12 cellular contexts compared by ENCODE assay signal in genomic region chr13:75319244-75319643, GRCh38.
DNase-seq lines count a peak whose midpoint lies in the region; ATAC-seq, FAIRE-seq and TF ChIP-seq lines count a peak whose summit lies in the region.
"Had no signal": no experiment of that assay in that cellular context is flagged by ENCODE, and none has a peak within 500 bp of the region (broad histone marks: within the 10 kb centered on the region; RNA-seq: fewer than 3 reads in every experiment).

No MANE protein-coding gene starts in this region.

- ATAC-seq in lower lobe of right lung, result peak; percentile 40 to 50
- no peak for ATAC-seq in esophagus mucosa

- no peaks in the 10 kb centered on the region for H3K9me3 ChIP-seq in lower lobe of right lung

- no peaks in the 10 kb centered on the region for H3K36me3 ChIP-seq in lower lobe of right lung

- H3K27ac ChIP-seq in lower lobe of right lung, result no peak overlapping the region
- H3K27ac ChIP-seq: C4-2B had no signal

- no peaks in the 10 kb centered on the region for H3K27me3 ChIP-seq in lower lobe of right lung (ENCODE audit: low read depth)

- intact Hi-C loops in CD14-positive monocyte (cut with micrococcal nuclease), result no loop called here
- intact Hi-C loops in activated T-helper 1 cell treated with anti-CD3 and anti-CD28 coated beads, Interleukin-12 subunit alpha, Interleukin-12 subunit beta, Interleukin-2, Interleukin-4 antibody, amounts not matched to agents 30 ng/mL and 10 ng/mL and 1 ng/mL, durations not matched to agents 14 hours and 24 hours and 36 hours (cut with micrococcal nuclease), result loop anchor here (5.0 kb wide), 2 partner anchors 443 to 1187 kb away; partner anchors contain the start of gene KLF12
- intact Hi-C loops in lower lobe of right lung (cut with DNase I), result no loop called here

- H3K4me1 ChIP-seq in lower lobe of right lung, result no peaks in the 10 kb centered on the region

- no peak for TF ChIP-seq CTCF in CD14-positive monocyte (IDR thresholded peaks at IDR 0.05)
- no peak for TF ChIP-seq CTCF in lower lobe of right lung (IDR thresholded peaks at IDR 0.05)

- H3K4me1 Mint-ChIP-seq in CD14-positive monocyte, result peaks cover 18% of the 10 kb centered on the region
- peaks cover 68% of the 10 kb centered on the region for H3K4me1 Mint-ChIP-seq in activated T-helper 1 cell treated with anti-CD3 and anti-CD28 coated beads, Interleukin-12 subunit alpha, Interleukin-12 subunit beta, Interleukin-2, Interleukin-4 antibody, amounts not matched to agents 30 ng/mL and 10 ng/mL and 1 ng/mL, durations not matched to agents 14 hours and 24 hours and 36 hours (ENCODE audit: low read depth)

- no peaks in the 10 kb centered on the region for H3K9me3 Mint-ChIP-seq in CD14-positive monocyte
- no peaks in the 10 kb centered on the region for H3K9me3 Mint-ChIP-seq in activated T-helper 1 cell treated with anti-CD3 and anti-CD28 coated beads, Interleukin-12 subunit alpha, Interleukin-12 subunit beta, Interleukin-2, Interleukin-4 antibody, amounts not matched to agents 30 ng/mL and 10 ng/mL and 1 ng/mL, durations not matched to agents 14 hours and 24 hours and 36 hours

- no peak overlapping the region for H3K4me3 ChIP-seq in lower lobe of right lung

- H3K27me3 Mint-ChIP-seq in CD14-positive monocyte (ENCODE audit: low read depth in 3 of 3), result no peaks in the 10 kb centered on the region
- no peaks in the 10 kb centered on the region for H3K27me3 Mint-ChIP-seq in activated T-helper 1 cell treated with anti-CD3 and anti-CD28 coated beads, Interleukin-12 subunit alpha, Interleukin-12 subunit beta, Interleukin-2, Interleukin-4 antibody, amounts not matched to agents 30 ng/mL and 10 ng/mL and 1 ng/mL, durations not matched to agents 14 hours and 24 hours and 36 hours (ENCODE audit: insufficient read depth)

- peak; percentile 50 for FAIRE-seq in H54 (lab: Jason Lieb, UNC)

- TF ChIP-seq POLR2A in H54 (IDR thresholded peaks at IDR 0.05; ENCODE audit: low read depth, low read length), result no peak

- H3K27ac Mint-ChIP-seq in CD14-positive monocyte, result peak overlapping the region in 4 of 7 donors; percentile 5 to 58 (median 42)
- H3K27ac Mint-ChIP-seq in activated T-helper 1 cell treated with anti-CD3 and anti-CD28 coated beads, Interleukin-12 subunit alpha, Interleukin-12 subunit beta, Interleukin-2, Interleukin-4 antibody, amounts not matched to agents 30 ng/mL and 10 ng/mL and 1 ng/mL, durations not matched to agents 14 hours and 24 hours and 36 hours, result peak overlapping the region; percentile 99

- H3K4me3 Mint-ChIP-seq in CD14-positive monocyte, result no peak overlapping the region
- H3K4me3 Mint-ChIP-seq in activated T-helper 1 cell treated with anti-CD3 and anti-CD28 coated beads, Interleukin-12 subunit alpha, Interleukin-12 subunit beta, Interleukin-2, Interleukin-4 antibody, amounts not matched to agents 30 ng/mL and 10 ng/mL and 1 ng/mL, durations not matched to agents 14 hours and 24 hours and 36 hours, result peak overlapping the region; percentile 9

- peaks cover 0 to 6% of the 10 kb centered on the region in 2 donors for H3K36me3 Mint-ChIP-seq in CD14-positive monocyte
- H3K36me3 Mint-ChIP-seq in activated T-helper 1 cell treated with anti-CD3 and anti-CD28 coated beads, Interleukin-12 subunit alpha, Interleukin-12 subunit beta, Interleukin-2, Interleukin-4 antibody, amounts not matched to agents 30 ng/mL and 10 ng/mL and 1 ng/mL, durations not matched to agents 14 hours and 24 hours and 36 hours (ENCODE audit: low read depth), result peaks cover 27% of the 10 kb centered on the region

- DNase-seq in CD14-positive monocyte (ENCODE audit: low spot score) (no peak), H54 (ENCODE audit: insufficient read length, low spot score) (no peak), lower lobe of right lung (no peak), GF-D8 (lab: John Stamatoyannopoulos, UW) (no peak), DMS114 treated with DMSO at 0.1 percent for 48 hours (lab: John Stamatoyannopoulos, UW; ENCODE audit: unreplicated experiment) (no peak), RPMI8226 (no peak)
- no peak for DNase-seq in activated T-helper 1 cell treated with anti-CD3 and anti-CD28 coated beads, Interleukin-12 subunit alpha, Interleukin-12 subunit beta, Interleukin-2, Interleukin-4 antibody, amounts not matched to agents 30 ng/mL and 10 ng/mL and 1 ng/mL, durations not matched to agents 14 hours and 24 hours and 36 hours (ENCODE audit: low spot score)
- DNase-seq: activated effector memory CD4-positive, alpha-beta T cell treated with Interleukin-2 at 50 U/mL for 16 hours; NCI-H1105; NCI-H510A had no signal
